Comparison of ENCODE assay signal across 26 cellular contexts in the genomic region with DNA sequence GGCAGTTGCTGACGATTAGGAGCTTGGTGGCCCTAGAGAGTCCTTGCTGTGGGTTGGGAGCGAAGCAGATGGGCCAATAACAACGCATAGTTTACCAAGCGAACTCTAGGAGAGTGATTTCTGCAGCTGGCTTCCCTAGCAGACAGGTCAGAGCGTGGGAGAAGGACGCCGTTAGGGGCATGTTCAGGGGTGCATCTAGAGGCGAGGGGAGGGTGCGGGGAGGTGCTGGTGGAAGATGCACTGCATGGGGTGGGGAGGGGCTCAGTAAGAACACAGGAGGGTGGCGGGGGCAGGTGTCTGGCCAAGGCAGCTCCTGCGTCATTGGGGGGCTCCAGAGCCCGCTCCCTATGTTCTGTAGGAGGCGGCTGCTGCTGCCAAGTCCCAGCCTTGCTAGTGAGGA. TPM values are rescaled to one million over a fixed set of nuclear protein-coding genes. Genes with fewer than 3 reads are reported as not detected.
"Had no signal": no experiment of that assay in that cellular context is flagged by ENCODE, and none has a peak within 500 bp of the region (broad histone marks: within the 10 kb centered on the region; RNA-seq: fewer than 3 reads in every experiment).

No MANE protein-coding gene starts in this region.

- H3K9me3 Mint-ChIP-seq: immature natural killer cell, nephron had no signal

- H3K4me3 Mint-ChIP-seq: activated CD8-positive, alpha-beta T cell treated with anti-CD3 and anti-CD28 coated beads, Interleukin-2, amount 10 ng/mL, durations not matched to agents 7 days and 5 days; immature natural killer cell; nephron had no signal

- H3K27me3 ChIP-seq: cardiac muscle cell, foreskin keratinocyte, hepatocyte, thyroid gland, upper lobe of right lung had no signal

- H3K36me3 ChIP-seq: cardiac muscle cell, thyroid gland, upper lobe of right lung, WERI-Rb-1 had no signal

- ATAC-seq: activated CD8-positive, alpha-beta T cell treated with anti-CD3 and anti-CD28 coated beads, Interleukin-2, amount 10 ng/mL, durations not matched to agents 7 days and 5 days; foreskin keratinocyte; left lobe of liver; upper lobe of right lung had no signal

- H3K4me1 ChIP-seq: thyroid gland, upper lobe of right lung had no signal

- H3K9me3 ChIP-seq: thyroid gland, upper lobe of right lung had no signal

- H3K27ac Mint-ChIP-seq: activated CD8-positive, alpha-beta T cell treated with anti-CD3 and anti-CD28 coated beads, Interleukin-2, amount 10 ng/mL, durations not matched to agents 7 days and 5 days; immature natural killer cell; nephron had no signal

- H3K4me3 ChIP-seq: cardiac muscle cell, hepatocyte, lung, thyroid gland, upper lobe of right lung had no signal

- FAIRE-seq: TTC549 had no signal

- H3K27ac ChIP-seq: cardiac muscle cell, foreskin keratinocyte, hepatocyte, thyroid gland, upper lobe of right lung, WERI-Rb-1 had no signal

- DNase-seq: activated CD4-positive, alpha-beta T cell treated with anti-CD3 and anti-CD28 coated beads for 1 hour; activated CD4-positive, alpha-beta T cell treated with anti-CD3 and anti-CD28 coated beads, Interleukin-2, amount 50 U/mL, for 1 hour; activated CD8-positive, alpha-beta T cell treated with anti-CD3 and anti-CD28 coated beads, Interleukin-2, amount 10 ng/mL, durations not matched to agents 7 days and 5 days; activated T-cell treated with anti-CD3 and anti-CD28 coated beads, Interleukin-2, amount 50 U/mL, for 1 hour; amygdala; dermis blood vessel endothelial cell; effector memory CD4-positive, alpha-beta T cell; foreskin keratinocyte; immature natural killer cell; occipital lobe; stimulated activated CD4-positive, alpha-beta T cell treated with anti-CD3 and anti-CD28 coated beads, Interleukin-2, amount 100 ng/mL, for 48 hours; stimulated activated naive CD4-positive, alpha-beta T cell; T-helper 1 cell; thyroid gland; upper lobe of right lung; WERI-Rb-1 had no signal

RNA-seq across cellular contexts. Expression of a gene that starts 46.2 kb away (rescaled TPM):
- total RNA-seq: activated CD8-positive, alpha-beta T cell treated with anti-CD3 and anti-CD28 coated beads, Interleukin-2, amount 10 ng/mL, durations not matched to agents 7 days and 5 days; cardiac muscle cell; dermis blood vessel endothelial cell; foreskin keratinocyte; hepatocyte; kidney epithelial cell; left lobe of liver; lung; occipital lobe; renal cortical epithelial cell; subcutaneous adipose tissue; thyroid gland; upper lobe of right lung had no signal
- polyA plus RNA-seq: esophagus, foreskin keratinocyte, hepatocyte, immature natural killer cell, lung had no signal
